In the genomic region with DNA sequence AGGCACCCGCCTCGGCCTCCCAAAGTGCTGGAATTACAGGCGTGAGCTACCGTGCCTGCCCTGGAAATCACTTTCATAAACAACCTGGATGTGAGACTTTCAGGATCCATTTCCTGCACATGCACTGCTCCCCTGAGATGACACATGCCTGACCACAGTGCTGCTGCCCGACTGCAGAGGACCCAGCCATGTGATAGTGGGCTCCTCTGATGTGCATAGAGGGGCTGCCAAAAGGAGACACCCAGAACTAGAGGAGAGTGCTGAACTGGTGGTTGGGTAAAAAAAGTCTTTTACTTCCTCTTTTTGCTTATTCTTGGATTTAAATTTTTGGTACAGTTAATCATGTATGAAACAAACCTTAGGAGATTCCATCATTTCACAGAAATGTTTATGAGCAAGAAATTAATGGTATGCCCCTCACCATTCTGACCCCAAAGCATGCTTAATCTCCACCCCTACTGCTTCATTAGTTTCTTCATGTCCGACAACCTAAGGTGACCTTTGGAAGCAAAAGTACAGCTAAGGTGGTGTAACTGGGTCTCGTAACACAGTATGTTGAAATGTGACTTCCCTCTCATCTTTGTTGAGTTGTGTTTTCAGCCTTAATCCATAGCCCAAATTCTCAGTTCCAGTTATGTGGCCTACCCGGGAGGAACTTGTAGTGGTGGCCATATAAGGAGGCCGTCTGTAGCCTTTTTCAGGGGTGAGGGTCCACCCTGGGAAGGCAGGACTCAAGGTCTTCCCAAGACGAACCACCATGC, we compare ENCODE assay signal across 10 cellular contexts.
DNase-seq lines count a peak whose midpoint lies in the region; ATAC-seq and TF ChIP-seq lines count a peak whose summit lies in the region.
"Had no signal": no experiment of that assay in that cellular context is flagged by ENCODE, and none has a peak within 500 bp of the region (broad histone marks: within the 10 kb centered on the region; RNA-seq: fewer than 3 reads in every experiment).

No MANE protein-coding gene starts in this region.

- H3K36me3 ChIP-seq in neutrophil: no peaks in the 10 kb centered on the region

- H3K4me3 ChIP-seq in dorsolateral prefrontal cortex: no peak overlapping the region
- peak overlapping the region; percentile 48 to 50 for H3K4me3 ChIP-seq in neutrophil (ENCODE audit: low read depth in 1 of 2, low read length in 1 of 2)

- H3K27ac ChIP-seq in dorsolateral prefrontal cortex (peak overlapping the region in 51 of 59 donors; percentile 8 to 83 (median 55)), neutrophil (peak overlapping the region; percentile 93)

- H3K27me3 ChIP-seq in dorsolateral prefrontal cortex: no peaks in the 10 kb centered on the region
- no peaks in the 10 kb centered on the region for H3K27me3 ChIP-seq in neutrophil

- DNase-seq in ELR (ENCODE audit: low read depth): peak; percentile 47
- DNase-seq in NOMO-1 treated with dmso at 0.1 percent for 144 hours (lab: John Stamatoyannopoulos, UW; ENCODE audit: unreplicated experiment): peak; percentile 78
- peak in 1 of 10 donors; percentile 39 for DNase-seq in dorsolateral prefrontal cortex
- DNase-seq in NCI-H1417 (lab: John Stamatoyannopoulos, UW): no peak
- DNase-seq in mucosa of gallbladder (ENCODE audit: low spot score): no peak
- DNase-seq in hepatic stellate cell (ENCODE audit: low spot score): no peak
- DNase-seq: activated CD4-positive, CD25-positive, alpha-beta regulatory T cell; NCI-H524 treated with DMSO at 0.1 percent for 48 hours had no signal

- H3K4me1 ChIP-seq in neutrophil (ENCODE audit: control insufficient read depth in 1 of 2, insufficient read depth in 1 of 2, low read depth in 1 of 2, low read length in 1 of 2): peaks cover 67 to 73% of the 10 kb centered on the region in 2 experiments

- no peak for ATAC-seq in GM21529 (IDR thresholded peaks at IDR 0.05; ENCODE audit: unreplicated experiment)

- intact Hi-C loops in dorsolateral prefrontal cortex (cut with DNase I): no loop called here

- TF ChIP-seq CTCF in dorsolateral prefrontal cortex (IDR thresholded peaks at IDR 0.05 in 54 of 56, conservative IDR thresholded peaks at IDR 0.05 in 2 of 56; ENCODE audit: low read depth in 1 of 56, partially characterized antibody in 56 of 56) (no peak), neutrophil (IDR thresholded peaks at IDR 0.05) (no peak)

- H3K9me3 ChIP-seq in neutrophil: no peaks in the 10 kb centered on the region

Comparison
In these comparisons a context has a peak if more than half of its experiments do, and no peak if none do; other contexts are left out.
1. DNase-seq: peak in ELR (single experiment) and NOMO-1 treated with dmso at 0.1 percent for 144 hours (single experiment); none in NCI-H1417 (0 of 3), mucosa of gallbladder (single experiment) and hepatic stellate cell (single experiment).
2. H3K4me3 ChIP-seq: peak in neutrophil (2 of 2); none in dorsolateral prefrontal cortex (0 of 59).